In the genomic region with DNA sequence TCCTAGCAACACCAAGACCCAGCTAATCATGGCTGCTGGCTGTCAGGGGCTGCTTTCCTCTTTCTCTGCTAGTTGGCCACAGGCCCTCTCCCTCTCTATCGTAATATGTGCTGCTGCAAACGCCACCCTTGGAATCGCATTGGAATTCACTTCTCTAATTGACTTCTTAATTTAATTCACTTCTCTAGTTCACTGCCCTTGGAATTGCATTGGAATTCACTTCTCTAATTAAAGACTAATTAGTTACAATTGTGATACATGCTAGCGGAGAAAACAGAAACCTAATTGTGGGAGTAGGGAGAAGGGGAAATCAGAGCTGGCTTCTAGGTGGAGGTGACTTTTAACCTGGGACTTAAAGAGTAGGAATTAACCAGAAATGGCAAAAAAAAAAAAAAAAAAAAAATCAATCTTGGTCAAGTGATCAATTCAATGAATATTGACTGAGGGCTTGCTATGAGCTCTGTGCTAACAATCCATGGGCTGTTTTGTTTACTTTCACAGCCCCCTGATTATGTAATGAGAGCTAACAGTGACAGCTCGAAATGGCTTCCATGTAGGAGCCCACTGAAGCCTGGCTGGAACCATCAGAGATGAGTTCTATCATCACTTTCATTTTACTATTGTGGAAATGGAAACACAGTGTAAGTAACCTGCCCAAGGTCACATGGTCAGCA, we compare ENCODE assay signal across 1 cellular context.
TF ChIP-seq lines count a peak whose summit lies in the region.

No MANE protein-coding gene starts in this region.

TF ChIP-seq in HepG2, 621 proteins besides CTCF, POLR2A, EP300 and RAD21 (continued from another document and continues in another):
- TF ChIP-seq ZFP91 (CRISPR knock-in tag; IDR thresholded peaks at IDR 0.05; ENCODE audit: borderline replicate concordance) (no peak), DMTF1 (CRISPR knock-in tag; IDR thresholded peaks at IDR 0.05) (no peak), ZFP36 (IDR thresholded peaks at IDR 0.05; ENCODE audit: borderline replicate concordance, low read depth, low read length, partially characterized antibody) (peak; percentile 94), HNRNPH1 (optimal IDR thresholded peaks at IDR 0.05; ENCODE audit: low read depth, low read length) (no peak), ZNF546 (CRISPR knock-in tag; conservative IDR thresholded peaks at IDR 0.05) (no peak), SIX1 (CRISPR knock-in tag; IDR thresholded peaks at IDR 0.05; ENCODE audit: borderline replicate concordance) (no peak), BRCA1 (CRISPR knock-in tag; IDR thresholded peaks at IDR 0.05) (no peak), ZNF362 (CRISPR knock-in tag; IDR thresholded peaks at IDR 0.05; ENCODE audit: borderline replicate concordance) (peak; percentile 33; the same call in 1 of the 2 replicates), KLF13 (CRISPR knock-in tag; IDR thresholded peaks at IDR 0.05) (no peak), ZNF567 (CRISPR knock-in tag; IDR thresholded peaks at IDR 0.05; ENCODE audit: borderline replicate concordance) (no peak), MTF2 (CRISPR knock-in tag; IDR thresholded peaks at IDR 0.05; ENCODE audit: borderline replicate concordance) (no peak), TBX2 (CRISPR knock-in tag; IDR thresholded peaks at IDR 0.05; ENCODE audit: borderline replicate concordance) (no peak), FOXA3 (CRISPR knock-in tag; IDR thresholded peaks at IDR 0.05) (peak; percentile 21; the same call in 1 of the 2 replicates), RXRB (CRISPR knock-in tag; IDR thresholded peaks at IDR 0.05; ENCODE audit: borderline replicate concordance) (no peak), KMT2B (CRISPR knock-in tag; IDR thresholded peaks at IDR 0.05) (no peak), ZNF674 (CRISPR knock-in tag; IDR thresholded peaks at IDR 0.05; ENCODE audit: low read depth) (no peak), ZNF747 (CRISPR knock-in tag; IDR thresholded peaks at IDR 0.05; ENCODE audit: borderline replicate concordance) (no peak), ZNF816 (CRISPR knock-in tag; IDR thresholded peaks at IDR 0.05; ENCODE audit: borderline replicate concordance) (no peak), CREM (IDR thresholded peaks at IDR 0.05) (no peak), CREM (CRISPR knock-in tag; IDR thresholded peaks at IDR 0.05) (no peak), ZNF720 (CRISPR knock-in tag; IDR thresholded peaks at IDR 0.05) (no peak), ZGPAT (CRISPR knock-in tag; IDR thresholded peaks at IDR 0.05) (no peak), ZNF577 (CRISPR knock-in tag; IDR thresholded peaks at IDR 0.05; ENCODE audit: borderline replicate concordance, low read depth) (no peak), JARID2 (CRISPR knock-in tag; IDR thresholded peaks at IDR 0.05; ENCODE audit: insufficient replicate concordance) (no peak), PRDM15 (CRISPR knock-in tag; IDR thresholded peaks at IDR 0.05) (no peak), CHD2 (IDR thresholded peaks at IDR 0.05; ENCODE audit: low read depth, low read length) (no peak), ATM (IDR thresholded peaks at IDR 0.05; ENCODE audit: borderline replicate concordance) (no peak), PHF21A (CRISPR knock-in tag; IDR thresholded peaks at IDR 0.05) (no peak), GATAD2A (CRISPR knock-in tag; IDR thresholded peaks at IDR 0.05) (peak; percentile 32; the same call in 1 of the 2 replicates), AGO1 (IDR thresholded peaks at IDR 0.05; ENCODE audit: low read depth, low read length, poor library complexity, severe bottlenecking) (no peak), GTF2F1 (IDR thresholded peaks at IDR 0.05; ENCODE audit: low read length) (no peak)
- TF ChIP-seq, protein P1, sequence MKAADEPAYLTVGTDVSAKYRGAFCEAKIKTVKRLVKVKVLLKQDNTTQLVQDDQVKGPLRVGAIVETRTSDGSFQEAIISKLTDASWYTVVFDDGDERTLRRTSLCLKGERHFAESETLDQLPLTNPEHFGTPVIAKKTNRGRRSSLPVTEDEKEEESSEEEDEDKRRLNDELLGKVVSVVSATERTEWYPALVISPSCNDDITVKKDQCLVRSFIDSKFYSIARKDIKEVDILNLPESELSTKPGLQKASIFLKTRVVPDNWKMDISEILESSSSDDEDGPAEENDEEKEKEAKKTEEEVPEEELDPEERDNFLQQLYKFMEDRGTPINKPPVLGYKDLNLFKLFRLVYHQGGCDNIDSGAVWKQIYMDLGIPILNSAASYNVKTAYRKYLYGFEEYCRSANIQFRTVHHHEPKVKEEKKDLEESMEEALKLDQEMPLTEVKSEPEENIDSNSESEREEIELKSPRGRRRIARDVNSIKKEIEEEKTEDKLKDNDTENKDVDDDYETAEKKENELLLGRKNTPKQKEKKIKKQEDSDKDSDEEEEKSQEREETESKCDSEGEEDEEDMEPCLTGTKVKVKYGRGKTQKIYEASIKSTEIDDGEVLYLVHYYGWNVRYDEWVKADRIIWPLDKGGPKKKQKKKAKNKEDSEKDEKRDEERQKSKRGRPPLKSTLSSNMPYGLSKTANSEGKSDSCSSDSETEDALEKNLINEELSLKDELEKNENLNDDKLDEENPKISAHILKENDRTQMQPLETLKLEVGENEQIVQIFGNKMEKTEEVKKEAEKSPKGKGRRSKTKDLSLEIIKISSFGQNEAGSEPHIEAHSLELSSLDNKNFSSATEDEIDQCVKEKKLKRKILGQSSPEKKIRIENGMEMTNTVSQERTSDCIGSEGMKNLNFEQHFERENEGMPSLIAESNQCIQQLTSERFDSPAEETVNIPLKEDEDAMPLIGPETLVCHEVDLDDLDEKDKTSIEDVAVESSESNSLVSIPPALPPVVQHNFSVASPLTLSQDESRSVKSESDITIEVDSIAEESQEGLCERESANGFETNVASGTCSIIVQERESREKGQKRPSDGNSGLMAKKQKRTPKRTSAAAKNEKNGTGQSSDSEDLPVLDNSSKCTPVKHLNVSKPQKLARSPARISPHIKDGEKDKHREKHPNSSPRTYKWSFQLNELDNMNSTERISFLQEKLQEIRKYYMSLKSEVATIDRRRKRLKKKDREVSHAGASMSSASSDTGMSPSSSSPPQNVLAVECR (CRISPR knock-in tag; IDR thresholded peaks at IDR 0.05; ENCODE audit: borderline replicate concordance) = 0 out of 2 replicates have a peak, but pooled peaks have one; percentile 15
- TF ChIP-seq, protein P2, sequence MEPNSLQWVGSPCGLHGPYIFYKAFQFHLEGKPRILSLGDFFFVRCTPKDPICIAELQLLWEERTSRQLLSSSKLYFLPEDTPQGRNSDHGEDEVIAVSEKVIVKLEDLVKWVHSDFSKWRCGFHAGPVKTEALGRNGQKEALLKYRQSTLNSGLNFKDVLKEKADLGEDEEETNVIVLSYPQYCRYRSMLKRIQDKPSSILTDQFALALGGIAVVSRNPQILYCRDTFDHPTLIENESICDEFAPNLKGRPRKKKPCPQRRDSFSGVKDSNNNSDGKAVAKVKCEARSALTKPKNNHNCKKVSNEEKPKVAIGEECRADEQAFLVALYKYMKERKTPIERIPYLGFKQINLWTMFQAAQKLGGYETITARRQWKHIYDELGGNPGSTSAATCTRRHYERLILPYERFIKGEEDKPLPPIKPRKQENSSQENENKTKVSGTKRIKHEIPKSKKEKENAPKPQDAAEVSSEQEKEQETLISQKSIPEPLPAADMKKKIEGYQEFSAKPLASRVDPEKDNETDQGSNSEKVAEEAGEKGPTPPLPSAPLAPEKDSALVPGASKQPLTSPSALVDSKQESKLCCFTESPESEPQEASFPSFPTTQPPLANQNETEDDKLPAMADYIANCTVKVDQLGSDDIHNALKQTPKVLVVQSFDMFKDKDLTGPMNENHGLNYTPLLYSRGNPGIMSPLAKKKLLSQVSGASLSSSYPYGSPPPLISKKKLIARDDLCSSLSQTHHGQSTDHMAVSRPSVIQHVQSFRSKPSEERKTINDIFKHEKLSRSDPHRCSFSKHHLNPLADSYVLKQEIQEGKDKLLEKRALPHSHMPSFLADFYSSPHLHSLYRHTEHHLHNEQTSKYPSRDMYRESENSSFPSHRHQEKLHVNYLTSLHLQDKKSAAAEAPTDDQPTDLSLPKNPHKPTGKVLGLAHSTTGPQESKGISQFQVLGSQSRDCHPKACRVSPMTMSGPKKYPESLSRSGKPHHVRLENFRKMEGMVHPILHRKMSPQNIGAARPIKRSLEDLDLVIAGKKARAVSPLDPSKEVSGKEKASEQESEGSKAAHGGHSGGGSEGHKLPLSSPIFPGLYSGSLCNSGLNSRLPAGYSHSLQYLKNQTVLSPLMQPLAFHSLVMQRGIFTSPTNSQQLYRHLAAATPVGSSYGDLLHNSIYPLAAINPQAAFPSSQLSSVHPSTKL (CRISPR knock-in tag; IDR thresholded peaks at IDR 0.05) = no peak
- TF ChIP-seq, protein P3, sequence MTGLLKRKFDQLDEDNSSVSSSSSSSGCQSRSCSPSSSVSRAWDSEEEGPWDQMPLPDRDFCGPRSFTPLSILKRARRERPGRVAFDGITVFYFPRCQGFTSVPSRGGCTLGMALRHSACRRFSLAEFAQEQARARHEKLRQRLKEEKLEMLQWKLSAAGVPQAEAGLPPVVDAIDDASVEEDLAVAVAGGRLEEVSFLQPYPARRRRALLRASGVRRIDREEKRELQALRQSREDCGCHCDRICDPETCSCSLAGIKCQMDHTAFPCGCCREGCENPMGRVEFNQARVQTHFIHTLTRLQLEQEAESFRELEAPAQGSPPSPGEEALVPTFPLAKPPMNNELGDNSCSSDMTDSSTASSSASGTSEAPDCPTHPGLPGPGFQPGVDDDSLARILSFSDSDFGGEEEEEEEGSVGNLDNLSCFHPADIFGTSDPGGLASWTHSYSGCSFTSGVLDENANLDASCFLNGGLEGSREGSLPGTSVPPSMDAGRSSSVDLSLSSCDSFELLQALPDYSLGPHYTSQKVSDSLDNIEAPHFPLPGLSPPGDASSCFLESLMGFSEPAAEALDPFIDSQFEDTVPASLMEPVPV (CRISPR knock-in tag; IDR thresholded peaks at IDR 0.05) = no peak
